10 cellular contexts compared by ENCODE assay signal in genomic region chr5:150626853-150627276, GRCh38. TPM values are rescaled to one million over a fixed set of nuclear protein-coding genes. Genes with fewer than 3 reads are reported as not detected.
DNase-seq lines count a peak whose midpoint lies in the region; ATAC-seq and TF ChIP-seq lines count a peak whose summit lies in the region.
"Had no signal": no experiment of that assay in that cellular context is flagged by ENCODE, and none has a peak within 500 bp of the region (broad histone marks: within the 10 kb centered on the region; RNA-seq: fewer than 3 reads in every experiment).

No MANE protein-coding gene starts in this region.

- H3K27ac Mint-ChIP-seq in memory B cell = peak overlapping the region; percentile 85

- TF ChIP-seq POLR2A in suprapubic skin (IDR thresholded peaks at IDR 0.05) = no peak

- TF ChIP-seq RAD21 in Ishikawa (IDR thresholded peaks at IDR 0.05; ENCODE audit: low read depth) = no peak

- DNase-seq in memory B cell (ENCODE audit: low spot score in 2 of 2) (no peak), suprapubic skin (ENCODE audit: low spot score in 2 of 2) (no peak), NCI-H1694 (lab: John Stamatoyannopoulos, UW) (no peak), SK-N-DZ (ENCODE audit: low spot score) (no peak), NCI-H524 treated with DMSO at 0.1 percent for 48 hours (lab: John Stamatoyannopoulos, UW) (no peak)
- DNase-seq: activated T-cell treated with anti-CD3 and anti-CD28 coated beads, Interleukin-2, amount 50 U/mL, for 48 hours; hippocampal formation had no signal

- TF ChIP-seq CTCF in suprapubic skin (IDR thresholded peaks at IDR 0.05) = no peak

- peak overlapping the region; percentile 76 to 77 for H3K9ac ChIP-seq in duodenal mucosa (ENCODE audit: low read depth in 1 of 2, low read length in 2 of 2)

- TF ChIP-seq EP300 in Ishikawa (IDR thresholded peaks at IDR 0.05; ENCODE audit: borderline replicate concordance) (peak; percentile 53; the same call in 1 of the 2 replicates), suprapubic skin (IDR thresholded peaks at IDR 0.05) (no peak)

- H3K4me3 Mint-ChIP-seq in memory B cell = peak overlapping the region; percentile 95

- WGBS in suprapubic skin = 49% methylated on average over 3 of the region's 5 CpGs

- H3K9me3 Mint-ChIP-seq in memory B cell = no peaks in the 10 kb centered on the region

- H3K36me3 ChIP-seq in duodenal mucosa (ENCODE audit: control insufficient read depth in 1 of 2, insufficient read depth in 2 of 2, low read length in 2 of 2) (peaks cover 0 to 19% of the 10 kb centered on the region in 2 donors), suprapubic skin (no peaks in the 10 kb centered on the region)

- H3K27me3 ChIP-seq in duodenal mucosa (ENCODE audit: control insufficient read depth in 1 of 2, insufficient read depth in 2 of 2, low read length in 2 of 2) = no peaks in the 10 kb centered on the region
- no peaks in the 10 kb centered on the region for H3K27me3 ChIP-seq in suprapubic skin

- H3K4me1 ChIP-seq in duodenal mucosa (ENCODE audit: control insufficient read depth in 1 of 2, insufficient read depth in 2 of 2, low read length in 2 of 2) = peaks cover 41 to 47% of the 10 kb centered on the region in 2 donors
- peaks cover 61% of the 10 kb centered on the region for H3K4me1 ChIP-seq in suprapubic skin

- H3K27ac ChIP-seq in duodenal mucosa (ENCODE audit: low read depth, low read length) (peak overlapping the region; percentile 62), suprapubic skin (peak overlapping the region; percentile 85)

- no peak for ATAC-seq in memory B cell (ENCODE audit: low read depth)
- ATAC-seq in GM18498 (IDR thresholded peaks at IDR 0.05; ENCODE audit: unreplicated experiment) = no peak

- H3K9me3 ChIP-seq in duodenal mucosa (ENCODE audit: control insufficient read depth in 1 of 2, low read length in 2 of 2) (no peaks in the 10 kb centered on the region), suprapubic skin (no peaks in the 10 kb centered on the region)

- H3K27me3 Mint-ChIP-seq in memory B cell = no peaks in the 10 kb centered on the region

- H3K36me3 Mint-ChIP-seq in memory B cell = peaks cover 2% of the 10 kb centered on the region

- H3K4me3 ChIP-seq in duodenal mucosa (ENCODE audit: low read depth in 1 of 2, low read length in 2 of 2) = peak overlapping the region; percentile 71 to 82
- H3K4me3 ChIP-seq in suprapubic skin = peak overlapping the region; percentile 75

- peaks cover 48% of the 10 kb centered on the region for H3K4me1 Mint-ChIP-seq in memory B cell

TF ChIP-seq in Ishikawa, 13 proteins besides CTCF, POLR2A, EP300 and RAD21:
- TF ChIP-seq ZBTB7A (IDR thresholded peaks at IDR 0.05; ENCODE audit: low read depth) (no peak), CEBPB (IDR thresholded peaks at IDR 0.05) (no peak), EGR1 (IDR thresholded peaks at IDR 0.05) (no peak), CREB1 (IDR thresholded peaks at IDR 0.05; ENCODE audit: low read depth) (no peak), USF1 (IDR thresholded peaks at IDR 0.05) (peak; percentile 4; the same call in 1 of the 2 replicates), TEAD4 (IDR thresholded peaks at IDR 0.05) (peak; percentile 35; the same call in 1 of the 2 replicates), TAF1 (IDR thresholded peaks at IDR 0.05; ENCODE audit: low read depth) (no peak), FOXM1 (IDR thresholded peaks at IDR 0.05; ENCODE audit: borderline replicate concordance, low read depth) (no peak), NFIC (IDR thresholded peaks at IDR 0.05) (peak; percentile 87), TCF12 (IDR thresholded peaks at IDR 0.05; ENCODE audit: low read depth) (peak; percentile 72), YY1 (IDR thresholded peaks at IDR 0.05; ENCODE audit: low read depth) (no peak)
- TF ChIP-seq, protein P1, sequence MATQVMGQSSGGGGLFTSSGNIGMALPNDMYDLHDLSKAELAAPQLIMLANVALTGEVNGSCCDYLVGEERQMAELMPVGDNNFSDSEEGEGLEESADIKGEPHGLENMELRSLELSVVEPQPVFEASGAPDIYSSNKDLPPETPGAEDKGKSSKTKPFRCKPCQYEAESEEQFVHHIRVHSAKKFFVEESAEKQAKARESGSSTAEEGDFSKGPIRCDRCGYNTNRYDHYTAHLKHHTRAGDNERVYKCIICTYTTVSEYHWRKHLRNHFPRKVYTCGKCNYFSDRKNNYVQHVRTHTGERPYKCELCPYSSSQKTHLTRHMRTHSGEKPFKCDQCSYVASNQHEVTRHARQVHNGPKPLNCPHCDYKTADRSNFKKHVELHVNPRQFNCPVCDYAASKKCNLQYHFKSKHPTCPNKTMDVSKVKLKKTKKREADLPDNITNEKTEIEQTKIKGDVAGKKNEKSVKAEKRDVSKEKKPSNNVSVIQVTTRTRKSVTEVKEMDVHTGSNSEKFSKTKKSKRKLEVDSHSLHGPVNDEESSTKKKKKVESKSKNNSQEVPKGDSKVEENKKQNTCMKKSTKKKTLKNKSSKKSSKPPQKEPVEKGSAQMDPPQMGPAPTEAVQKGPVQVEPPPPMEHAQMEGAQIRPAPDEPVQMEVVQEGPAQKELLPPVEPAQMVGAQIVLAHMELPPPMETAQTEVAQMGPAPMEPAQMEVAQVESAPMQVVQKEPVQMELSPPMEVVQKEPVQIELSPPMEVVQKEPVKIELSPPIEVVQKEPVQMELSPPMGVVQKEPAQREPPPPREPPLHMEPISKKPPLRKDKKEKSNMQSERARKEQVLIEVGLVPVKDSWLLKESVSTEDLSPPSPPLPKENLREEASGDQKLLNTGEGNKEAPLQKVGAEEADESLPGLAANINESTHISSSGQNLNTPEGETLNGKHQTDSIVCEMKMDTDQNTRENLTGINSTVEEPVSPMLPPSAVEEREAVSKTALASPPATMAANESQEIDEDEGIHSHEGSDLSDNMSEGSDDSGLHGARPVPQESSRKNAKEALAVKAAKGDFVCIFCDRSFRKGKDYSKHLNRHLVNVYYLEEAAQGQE (IDR thresholded peaks at IDR 0.05; ENCODE audit: low read depth) = no peak
- TF ChIP-seq, protein P2, sequence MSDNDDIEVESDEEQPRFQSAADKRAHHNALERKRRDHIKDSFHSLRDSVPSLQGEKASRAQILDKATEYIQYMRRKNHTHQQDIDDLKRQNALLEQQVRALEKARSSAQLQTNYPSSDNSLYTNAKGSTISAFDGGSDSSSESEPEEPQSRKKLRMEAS (IDR thresholded peaks at IDR 0.05) = peak; percentile 76

RNA-seq across cellular contexts. Expression of gene SYNPO, which starts 13.6 kb away (rescaled TPM):
- total RNA-seq in suprapubic skin = 1 to 10 TPM; 3.3 to 8.5 (median 5.6) TPM
- polyA plus RNA-seq in SK-N-DZ (2014; cell fraction: cytosol; rRNA removed) = 0.91 and 1.0 TPM in 2 replicates
- polyA plus RNA-seq in SK-N-DZ (2014; cell fraction: nucleus; rRNA removed) = 0.82 and 1.4 TPM in 2 replicates

RNA-seq across cellular contexts. Expression of gene MYOZ3, which starts 34.2 kb away (rescaled TPM):
- under 1 TPM in 1 of 4 donors, not detected in 3; 0.30 TPM for total RNA-seq in suprapubic skin
- 3.8 and 4.4 TPM in 2 replicates for polyA plus RNA-seq in SK-N-DZ (2014; cell fraction: cytosol; rRNA removed)
- 1.5 and 4.4 TPM in 2 replicates for polyA plus RNA-seq in SK-N-DZ (2014; cell fraction: nucleus; rRNA removed)
